Comparison of ENCODE assay signal across 12 cellular contexts in the genomic region with DNA sequence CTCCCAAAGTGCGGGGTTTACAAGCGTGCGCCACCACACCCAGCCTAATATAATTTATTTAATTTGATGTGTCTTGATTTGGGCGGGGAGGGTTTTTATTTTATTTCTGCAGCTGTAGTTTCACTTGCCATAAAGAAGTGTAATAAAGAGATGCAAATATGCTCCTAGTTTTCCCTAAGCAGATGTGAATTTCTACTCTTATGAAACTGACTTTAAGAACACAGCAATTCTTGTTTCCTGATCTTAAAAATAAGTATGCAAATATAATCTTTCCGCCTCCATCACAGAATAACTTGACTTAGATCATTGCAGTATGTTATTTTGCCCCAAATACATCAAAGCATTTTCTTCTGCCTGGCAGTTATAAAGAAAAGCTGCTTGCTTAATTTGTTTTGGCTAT.
"Had no signal": no experiment of that assay in that cellular context is flagged by ENCODE, and none has a peak within 500 bp of the region (broad histone marks: within the 10 kb centered on the region; RNA-seq: fewer than 3 reads in every experiment).

No MANE protein-coding gene starts in this region.

- H3K36me3 ChIP-seq: ascending aorta had no signal

- FAIRE-seq: bronchial epithelial cell, endometrium, small intestine had no signal

- H3K4me3 ChIP-seq: ascending aorta had no signal

- H3K27me3 ChIP-seq: ascending aorta, neutrophil had no signal

- H3K9me3 ChIP-seq: ascending aorta, neutrophil had no signal

- DNase-seq: activated CD4-positive, alpha-beta T cell treated with anti-CD3 and anti-CD28 coated beads for 4 hours; activated CD8-positive, alpha-beta T cell treated with anti-CD3 and anti-CD28 coated beads, Interleukin-2, amount 10 ng/mL, durations not matched to agents 7 days and 5 days; posterior cingulate gyrus; right cardiac atrium; small intestine; stimulated activated naive CD4-positive, alpha-beta T cell; T1000; WERI-Rb-1 had no signal

- H3K27ac ChIP-seq: ascending aorta, neutrophil, WERI-Rb-1 had no signal
